30 cellular contexts compared by ENCODE assay signal in genomic region chr15:90904746-90905145, GRCh38. TPM values are rescaled to one million over a fixed set of nuclear protein-coding genes. Genes with fewer than 3 reads are reported as not detected.
DNase-seq lines count a peak whose midpoint lies in the region; ATAC-seq and TF ChIP-seq lines count a peak whose summit lies in the region.
"Had no signal": no experiment of that assay in that cellular context is flagged by ENCODE, and none has a peak within 500 bp of the region (broad histone marks: within the 10 kb centered on the region; RNA-seq: fewer than 3 reads in every experiment).

No MANE protein-coding gene starts in this region.

- no peak overlapping the region for H3K27ac ChIP-seq in PC-9
- H3K27ac ChIP-seq in neural progenitor cell = no peak overlapping the region
- H3K27ac ChIP-seq: cardiac muscle cell had no signal

- H3K9ac ChIP-seq in neural progenitor cell = no peak overlapping the region

- H3K27ac Mint-ChIP-seq in T-helper 2 cell treated with Interferon-gamma antibody and Interleukin-4, amounts not matched to agents 5 μg/mL and 100 μg/mL, for 36 hours = no peak overlapping the region
- H3K27ac Mint-ChIP-seq in brain (peak overlapping the region in 1 of 5 experiments; percentile 24), neural progenitor cell (no peak overlapping the region)
- H3K27ac Mint-ChIP-seq in effector memory CD8-positive, alpha-beta T cell = no peak overlapping the region
- H3K27ac Mint-ChIP-seq: CD8-positive, alpha-beta T cell; dendritic cell treated with granulocyte-macrophage colony-stimulating factor and Interleukin-4, amounts not matched to agents 40 ng/mL and 50 ng/mL, for 4 days; stimulated activated naive CD8-positive, alpha-beta T cell treated with anti-CD3 and anti-CD28 coated beads, Interleukin-15, Interleukin-2, amounts not matched to agents 100 ng/mL and 50 ng/mL, for 24 hours had no signal

- POLR2A ChIA-PET in PC-9 (lab: Charles Lee; ENCODE audit: unreplicated experiment) = interaction anchor here (0.6 kb wide), 1 partner anchor 30 kb away, joined by 4 read pairs; no protein-coding TSS in a partner anchor

- DNase-seq in T-helper 2 cell treated with Interferon-gamma antibody and Interleukin-4, amounts not matched to agents 5 μg/mL and 100 μg/mL, for 36 hours (ENCODE audit: low spot score) = no peak
- DNase-seq in T-helper 2 cell (no peak), PC-9 (no peak), neural progenitor cell (ENCODE audit: low spot score) (no peak)
- no peak for DNase-seq in effector memory CD8-positive, alpha-beta T cell
- DNase-seq: 8988T; activated CD4-positive, CD25-positive, alpha-beta regulatory T cell treated with anti-CD3 and anti-CD28 coated beads, Interleukin-2, amount 50 U/mL, for 72 hours; activated effector memory CD4-positive, alpha-beta T cell treated with anti-CD3 and anti-CD28 coated beads, Interleukin-2, amount 50 U/mL, for 16 hours; amniotic stem cell; CD8-positive, alpha-beta T cell; DMS 273 treated with DMSO at 0.1 percent for 48 hours; esophagus squamous epithelium; foreskin melanocyte; GOT3; MG63; NCI-H2081 treated with DMSO at 0.1 percent for 48 hours; NCI-H446; NCI-H774; sigmoid colon; tibial artery had no signal

- BruUV-seq in PC-9 (replicated peaks; lab: Mats Ljungman, UMichigan) = TSS peak; percentile 16

- H3K9me3 Mint-ChIP-seq in T-helper 2 cell treated with Interferon-gamma antibody and Interleukin-4, amounts not matched to agents 5 μg/mL and 100 μg/mL, for 36 hours = no peaks in the 10 kb centered on the region
- H3K9me3 Mint-ChIP-seq in brain (no peaks in the 10 kb centered on the region), neural progenitor cell (no peaks in the 10 kb centered on the region)
- H3K9me3 Mint-ChIP-seq in effector memory CD8-positive, alpha-beta T cell = no peaks in the 10 kb centered on the region
- H3K9me3 Mint-ChIP-seq: activated CD8-positive, alpha-beta T cell treated with anti-CD3 and anti-CD28 coated beads for 36 hours; CD8-positive, alpha-beta T cell; dendritic cell treated with granulocyte-macrophage colony-stimulating factor and Interleukin-4, amounts not matched to agents 40 ng/mL and 50 ng/mL, for 4 days; stimulated activated naive CD8-positive, alpha-beta T cell treated with anti-CD3 and anti-CD28 coated beads, Interleukin-15, Interleukin-2, amounts not matched to agents 100 ng/mL and 50 ng/mL, for 24 hours had no signal

- H3K9me3 ChIP-seq in PC-9 (ENCODE audit: insufficient read depth, low read depth) (no peaks in the 10 kb centered on the region), neural progenitor cell (ENCODE audit: low read depth) (no peaks in the 10 kb centered on the region)
- H3K9me3 ChIP-seq: esophagus squamous epithelium, MG63, neutrophil, psoas muscle, sigmoid colon, tibial artery had no signal

- H3K36me3 ChIP-seq in PC-9 (ENCODE audit: low read depth) (no peaks in the 10 kb centered on the region), neural progenitor cell (no peaks in the 10 kb centered on the region)

- H3K4me3 ChIP-seq in PC-9 (no peak overlapping the region), neural progenitor cell (no peak overlapping the region)
- H3K4me3 ChIP-seq: cardiac muscle cell, MG63 had no signal

- intact Hi-C loops in PC-9 (cut with micrococcal nuclease; ENCODE audit: unreplicated experiment) = loop anchor here (5.0 kb wide), 1 partner anchor 128 kb away; no protein-coding TSS in a partner anchor

- H3K4me1 ChIP-seq in PC-9 (replicated peaks; ENCODE audit: insufficient read depth) (peaks cover 18% of the 10 kb centered on the region), neural progenitor cell (peaks cover 16% of the 10 kb centered on the region)

- peak overlapping the region; percentile 18 for H3K4me3 Mint-ChIP-seq in T-helper 2 cell treated with Interferon-gamma antibody and Interleukin-4, amounts not matched to agents 5 μg/mL and 100 μg/mL, for 36 hours
- H3K4me3 Mint-ChIP-seq in brain (peak overlapping the region in 3 of 5 experiments; percentile 42 to 58 (median 50)), neural progenitor cell (peak overlapping the region; percentile 52)
- H3K4me3 Mint-ChIP-seq in effector memory CD8-positive, alpha-beta T cell = no peak overlapping the region

- CTCF ChIA-PET in PC-9 (lab: Charles Lee) = no interaction called here

- no peaks in the 10 kb centered on the region for H3K9me2 ChIP-seq in PC-9 (ENCODE audit: insufficient read depth)

- H3K27me3 Mint-ChIP-seq in T-helper 2 cell treated with Interferon-gamma antibody and Interleukin-4, amounts not matched to agents 5 μg/mL and 100 μg/mL, for 36 hours (ENCODE audit: low read depth) = no peaks in the 10 kb centered on the region
- H3K27me3 Mint-ChIP-seq in brain (peaks cover 1% of the 10 kb centered on the region), neural progenitor cell (ENCODE audit: insufficient read depth, low read depth) (peaks cover 2% of the 10 kb centered on the region)
- H3K27me3 Mint-ChIP-seq in effector memory CD8-positive, alpha-beta T cell = no peaks in the 10 kb centered on the region
- H3K27me3 Mint-ChIP-seq: activated CD8-positive, alpha-beta T cell treated with anti-CD3 and anti-CD28 coated beads for 36 hours; dendritic cell treated with granulocyte-macrophage colony-stimulating factor and Interleukin-4, amounts not matched to agents 40 ng/mL and 50 ng/mL, for 4 days; stimulated activated naive CD8-positive, alpha-beta T cell treated with anti-CD3 and anti-CD28 coated beads, Interleukin-15, Interleukin-2, amounts not matched to agents 100 ng/mL and 50 ng/mL, for 24 hours had no signal

- peaks cover 23% of the 10 kb centered on the region; the same call in 1 of the 2 replicates for H3F3A ChIP-seq in PC-9 (ENCODE audit: insufficient read depth, low read depth)
- H3F3A ChIP-seq in neural progenitor cell (ENCODE audit: low read depth) = peaks cover 25% of the 10 kb centered on the region

- H3K27me3 ChIP-seq in PC-9 (ENCODE audit: insufficient read depth, low read depth) (no peaks in the 10 kb centered on the region), neural progenitor cell (peaks cover 33% of the 10 kb centered on the region)
- H3K27me3 ChIP-seq: cardiac muscle cell, esophagus squamous epithelium, MG63, neutrophil, sigmoid colon, tibial artery had no signal

- TF ChIP-seq CTCF in PC-9 (conservative IDR thresholded peaks at IDR 0.05) = no peak
- TF ChIP-seq CTCF in brain (conservative IDR thresholded peaks at IDR 0.05) = no peak
- TF ChIP-seq CTCF in neural progenitor cell (IDR thresholded peaks at IDR 0.05) = no peak

- H3K4me1 Mint-ChIP-seq in T-helper 2 cell treated with Interferon-gamma antibody and Interleukin-4, amounts not matched to agents 5 μg/mL and 100 μg/mL, for 36 hours (ENCODE audit: low read depth) = peaks cover 29% of the 10 kb centered on the region
- H3K4me1 Mint-ChIP-seq in brain (peaks cover 29% of the 10 kb centered on the region), neural progenitor cell (peaks cover 12% of the 10 kb centered on the region)
- H3K4me1 Mint-ChIP-seq in effector memory CD8-positive, alpha-beta T cell (ENCODE audit: low read depth in 2 of 2) = peaks cover 23 to 24% of the 10 kb centered on the region in 2 donors

- peaks cover 34% of the 10 kb centered on the region for H3K36me3 Mint-ChIP-seq in T-helper 2 cell treated with Interferon-gamma antibody and Interleukin-4, amounts not matched to agents 5 μg/mL and 100 μg/mL, for 36 hours (ENCODE audit: low read depth)
- H3K36me3 Mint-ChIP-seq in brain = peaks cover 47% of the 10 kb centered on the region
- H3K36me3 Mint-ChIP-seq in neural progenitor cell = peaks cover 17% of the 10 kb centered on the region
- peaks cover 48% of the 10 kb centered on the region for H3K36me3 Mint-ChIP-seq in effector memory CD8-positive, alpha-beta T cell (ENCODE audit: insufficient read depth)

- H4K20me1 ChIP-seq in PC-9 (ENCODE audit: insufficient read depth) (no peaks in the 10 kb centered on the region), neural progenitor cell (ENCODE audit: low read depth) (peaks cover 4% of the 10 kb centered on the region)

- no peak for ATAC-seq in HG02763 (IDR thresholded peaks at IDR 0.05; ENCODE audit: unreplicated experiment)
- no peak for ATAC-seq in effector memory CD8-positive, alpha-beta T cell (replicated peaks)
- no peak for ATAC-seq in activated CD4-positive, CD25-positive, alpha-beta regulatory T cell treated with anti-CD3 and anti-CD28 coated beads, Interleukin-2, amount 50 U/mL, for 24 hours
- ATAC-seq: activated CD8-positive, alpha-beta T cell treated with anti-CD3 and anti-CD28 coated beads for 36 hours; CD8-positive, alpha-beta T cell; left cardiac atrium; psoas muscle had no signal

- no peak overlapping the region for H2AFZ ChIP-seq in PC-9
- no peak overlapping the region for H2AFZ ChIP-seq in neural progenitor cell (replicated peaks)

- no peak overlapping the region for H3K4me2 ChIP-seq in PC-9
- no peak overlapping the region for H3K4me2 ChIP-seq in neural progenitor cell

- H3K79me2 ChIP-seq in PC-9 (ENCODE audit: low read depth) (no peaks in the 10 kb centered on the region), neural progenitor cell (ENCODE audit: low read depth) (no peaks in the 10 kb centered on the region)

RNA-seq across cellular contexts. Expression of gene MAN2A2, which starts 1.6 kb away (rescaled TPM):
- 26.4 and 27.1 TPM in 2 replicates for total RNA-seq in PC-9 (2021)
- 58.2 TPM for polyA plus RNA-seq in brain (ENCODE audit: insufficient read depth, low read depth, low replicate concordance)
- 7.0 and 15.3 TPM in 2 replicates for total RNA-seq in neural progenitor cell (ENCODE audit: low replicate concordance)

RNA-seq across cellular contexts. Expression of gene FES, which starts 20.4 kb away (rescaled TPM):
- total RNA-seq in PC-9 (2021) (2.1 and 3.8 TPM in 2 replicates), neural progenitor cell (ENCODE audit: low replicate concordance) (11.7 and 14.1 TPM in 2 replicates)
- polyA plus RNA-seq in brain (ENCODE audit: insufficient read depth, low read depth, low replicate concordance) = 4.1 TPM

RNA-seq across cellular contexts. Expression of gene HDDC3, which starts 27.6 kb away (rescaled TPM):
- total RNA-seq in PC-9 (2021) (18.1 and 20.9 TPM in 2 replicates), neural progenitor cell (ENCODE audit: low replicate concordance) (20.4 and 21.8 TPM in 2 replicates)
- 19.8 TPM for polyA plus RNA-seq in brain (ENCODE audit: insufficient read depth, low read depth, low replicate concordance)

RNA-seq across cellular contexts. Expression of gene UNC45A, which starts 30.3 kb away (rescaled TPM):
- 81.8 and 86.0 TPM in 2 replicates for total RNA-seq in PC-9 (2021)
- polyA plus RNA-seq in brain (ENCODE audit: insufficient read depth, low read depth, low replicate concordance) = 85.1 TPM
- total RNA-seq in neural progenitor cell (ENCODE audit: low replicate concordance) = 47.7 and 99.5 TPM in 2 replicates

RNA-seq across cellular contexts. Expression of gene FURIN, which starts 36.4 kb away (rescaled TPM):
- total RNA-seq in PC-9 (2021) (48.7 and 50.4 TPM in 2 replicates), neural progenitor cell (ENCODE audit: low replicate concordance) (8.3 and 18.8 TPM in 2 replicates)
- 22.9 TPM for polyA plus RNA-seq in brain (ENCODE audit: insufficient read depth, low read depth, low replicate concordance)

Comparison
In these comparisons a context has a peak if more than half of its experiments do, and no peak if none do; other contexts are left out.
1. H3K4me3 Mint-ChIP-seq: peak in T-helper 2 cell treated with Interferon-gamma antibody and Interleukin-4, amounts not matched to agents 5 μg/mL and 100 μg/mL, for 36 hours (single experiment), brain (3 of 5) and neural progenitor cell (single experiment); none in effector memory CD8-positive, alpha-beta T cell (0 of 2).